ENCODE assay signal across 8 cellular contexts in genomic region chr20:53622247-53623114, GRCh38. TPM values are rescaled to one million over a fixed set of nuclear protein-coding genes. Genes with fewer than 3 reads are reported as not detected.
A peak's percentile ranks its signal among the peaks of the same experiment; 100 is the strongest.
DNase-seq lines count a peak whose midpoint lies in the region; ATAC-seq and TF ChIP-seq lines count a peak whose summit lies in the region.

No MANE protein-coding gene starts in this region.

- no peaks in the 10 kb centered on the region for H3K9me2 ChIP-seq in SU-DHL-6 (replicated peaks; ENCODE audit: insufficient read depth, low read length)

- TF ChIP-seq CTCF in SU-DHL-6 (IDR thresholded peaks at IDR 0.05; ENCODE audit: insufficient read depth, low read length, poor library complexity, severe bottlenecking), result no peak
- no peak for TF ChIP-seq CTCF in foreskin keratinocyte (conservative IDR thresholded peaks at IDR 0.05)
- TF ChIP-seq CTCF in psoas muscle (IDR thresholded peaks at IDR 0.05), result no peak

- no peaks in the 10 kb centered on the region for H3K79me2 ChIP-seq in SU-DHL-6 (ENCODE audit: insufficient read depth, low read length)

- peak overlapping the region; percentile 98 for H3K27ac Mint-ChIP-seq in activated CD4-positive, alpha-beta T cell treated with anti-CD3 and anti-CD28 coated beads, Interleukin-2, amount 10 ng/mL, durations not matched to agents 24 days and 14 days

- peak overlapping the region; percentile 54 for H3K4me2 ChIP-seq in SU-DHL-6 (ENCODE audit: low read depth, low read length, poor library complexity, severe bottlenecking)

- H2AFZ ChIP-seq in SU-DHL-6 (ENCODE audit: low read depth, low read length, severe bottlenecking), result peak overlapping the region; percentile 59

- H3K27ac ChIP-seq in SU-DHL-6 (ENCODE audit: low read depth, low read length) (peak overlapping the region; percentile 79), foreskin keratinocyte (peak overlapping the region; percentile 85), psoas muscle (peak overlapping the region; percentile 79)

- H3K4me3 Mint-ChIP-seq in activated CD4-positive, alpha-beta T cell treated with anti-CD3 and anti-CD28 coated beads, Interleukin-2, amount 10 ng/mL, durations not matched to agents 24 days and 14 days, result peak overlapping the region; percentile 81

- H3K4me1 ChIP-seq in foreskin keratinocyte, result peaks cover 22% of the 10 kb centered on the region
- peaks cover 22% of the 10 kb centered on the region for H3K4me1 ChIP-seq in psoas muscle

- intact Hi-C loops in activated CD4-positive, alpha-beta T cell treated with anti-CD3 and anti-CD28 coated beads, Interleukin-2, amount 10 ng/mL, durations not matched to agents 24 days and 14 days (cut with micrococcal nuclease), result loop anchor here (1.0 to 5.0 kb wide), 6 partner anchors 12 to 84 kb away; no protein-coding TSS in a partner anchor
- intact Hi-C loops in psoas muscle (cut with DNase I), result no loop called here

- peak overlapping the region; percentile 47 for H3K9ac ChIP-seq in SU-DHL-6 (ENCODE audit: low read length)

- H4K20me1 ChIP-seq in SU-DHL-6 (ENCODE audit: low read depth, low read length), result no peaks in the 10 kb centered on the region

- peak; percentile 67 for DNase-seq in activated CD4-positive, alpha-beta T cell treated with anti-CD3 and anti-CD28 coated beads, Interleukin-2, amount 10 ng/mL, durations not matched to agents 24 days and 14 days
- no peak for DNase-seq in activated CD4-positive, alpha-beta T cell treated with anti-CD3 and anti-CD28 coated beads for 48 hours
- DNase-seq in foreskin keratinocyte (no peak), psoas muscle (no peak), NCI-H1436 treated with DMSO at 0.1 percent for 48 hours (lab: John Stamatoyannopoulos, UW) (no peak)
- DNase-seq in activated CD4-positive, alpha-beta T cell treated with anti-CD3 and anti-CD28 coated beads for 1 hour, result no peak

- no peaks in the 10 kb centered on the region for H3K36me3 ChIP-seq in SU-DHL-6 (ENCODE audit: low read length)
- H3K36me3 ChIP-seq in psoas muscle (ENCODE audit: insufficient read depth in 1 of 2, low read depth in 1 of 2), result no peaks in the 10 kb centered on the region

- H3K9me3 Mint-ChIP-seq in activated CD4-positive, alpha-beta T cell treated with anti-CD3 and anti-CD28 coated beads, Interleukin-2, amount 10 ng/mL, durations not matched to agents 24 days and 14 days, result no peaks in the 10 kb centered on the region

- no peaks in the 10 kb centered on the region for H3K36me3 Mint-ChIP-seq in activated CD4-positive, alpha-beta T cell treated with anti-CD3 and anti-CD28 coated beads, Interleukin-2, amount 10 ng/mL, durations not matched to agents 24 days and 14 days (ENCODE audit: low read depth)

- peaks cover 44% of the 10 kb centered on the region for H3F3A ChIP-seq in SU-DHL-6 (ENCODE audit: insufficient read depth)

- ATAC-seq in foreskin keratinocyte (no peak), psoas muscle (peak in 1 of 4 donors; percentile 30), GM21576 (IDR thresholded peaks at IDR 0.05; ENCODE audit: unreplicated experiment) (no peak)

- H3K4me3 ChIP-seq in SU-DHL-6 (ENCODE audit: insufficient read depth, low read length, poor library complexity, severe bottlenecking) (peak overlapping the region; percentile 26), psoas muscle (peak overlapping the region; percentile 64)

- no peaks in the 10 kb centered on the region for H3K9me3 ChIP-seq in SU-DHL-6 (ENCODE audit: insufficient read depth, low read length)
- no peaks in the 10 kb centered on the region for H3K9me3 ChIP-seq in psoas muscle

- H3K27me3 Mint-ChIP-seq in activated CD4-positive, alpha-beta T cell treated with anti-CD3 and anti-CD28 coated beads, Interleukin-2, amount 10 ng/mL, durations not matched to agents 24 days and 14 days, result no peaks in the 10 kb centered on the region

- 45 to 55% (median 49%) methylated on average over 7 of the region's 7 CpGs for WGBS in psoas muscle, 3 donors

- H3K4me1 Mint-ChIP-seq in activated CD4-positive, alpha-beta T cell treated with anti-CD3 and anti-CD28 coated beads, Interleukin-2, amount 10 ng/mL, durations not matched to agents 24 days and 14 days, result peaks cover 33% of the 10 kb centered on the region

- no peaks in the 10 kb centered on the region for H3K27me3 ChIP-seq in SU-DHL-6 (ENCODE audit: low read length)
- no peaks in the 10 kb centered on the region for H3K27me3 ChIP-seq in foreskin keratinocyte
- no peaks in the 10 kb centered on the region for H3K27me3 ChIP-seq in psoas muscle (ENCODE audit: insufficient read depth in 3 of 3, low read length in 2 of 3)

RNA-seq across cellular contexts. Expression of gene ZNF217, which starts 28.8 kb away (rescaled TPM):
- 58.0 and 60.9 TPM in 2 replicates for total RNA-seq in activated CD4-positive, alpha-beta T cell treated with anti-CD3 and anti-CD28 coated beads, Interleukin-2, amount 10 ng/mL, durations not matched to agents 24 days and 14 days
- total RNA-seq in foreskin keratinocyte (36.8 and 37.4 TPM in 2 replicates), psoas muscle (1 to 10 TPM; 4.0 to 8.1 (median 6.1) TPM)
- polyA plus RNA-seq in foreskin keratinocyte (5.1 and 5.9 TPM in 2 replicates), psoas muscle (1 to 10 TPM; 1.7 to 4.3 (median 2.6) TPM)
